Comparison of ENCODE assay signal across 8 cellular contexts in genomic region chr12:25449007-25449406, GRCh38.
"Had no signal": no experiment of that assay in that cellular context is flagged by ENCODE, and none has a peak within 500 bp of the region (broad histone marks: within the 10 kb centered on the region; RNA-seq: fewer than 3 reads in every experiment).

No MANE protein-coding gene starts in this region.

- ATAC-seq: GM12878 had no signal

- DNase-seq: GDM1, GF-D8 had no signal

- H3K4me3 ChIP-seq: GM12878 had no signal

- FAIRE-seq: G401.6, GM12878, GM12891, GM12892, GM18507, GM19239 had no signal
